1 cellular context compared by ENCODE assay signal in the genomic region with DNA sequence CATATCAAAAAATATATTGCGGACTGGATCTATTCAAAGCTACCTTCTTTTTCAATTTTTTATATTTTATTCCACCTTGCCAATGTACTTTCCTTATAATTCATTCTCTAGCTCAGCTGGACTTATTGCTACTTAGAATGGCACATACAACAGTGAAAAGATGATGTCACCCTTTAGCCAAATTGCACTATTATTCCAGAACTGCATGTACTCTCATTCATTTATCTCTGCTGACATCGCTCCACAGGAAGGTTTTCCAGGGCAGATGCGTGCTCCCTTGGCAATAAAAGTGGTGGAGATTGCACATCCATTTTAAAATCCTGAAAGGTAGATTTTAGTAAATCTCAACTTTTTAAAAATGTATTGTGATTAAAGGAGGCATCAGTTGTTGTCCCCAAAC.
A peak's percentile ranks its signal among the peaks of the same experiment; 100 is the strongest.
TF ChIP-seq lines count a peak whose summit lies in the region.

No MANE protein-coding gene starts in this region.

TF ChIP-seq in HEK293, 187 proteins besides CTCF, POLR2A, EP300 and RAD21 (continued from another document):
- TF ChIP-seq, protein P1, sequence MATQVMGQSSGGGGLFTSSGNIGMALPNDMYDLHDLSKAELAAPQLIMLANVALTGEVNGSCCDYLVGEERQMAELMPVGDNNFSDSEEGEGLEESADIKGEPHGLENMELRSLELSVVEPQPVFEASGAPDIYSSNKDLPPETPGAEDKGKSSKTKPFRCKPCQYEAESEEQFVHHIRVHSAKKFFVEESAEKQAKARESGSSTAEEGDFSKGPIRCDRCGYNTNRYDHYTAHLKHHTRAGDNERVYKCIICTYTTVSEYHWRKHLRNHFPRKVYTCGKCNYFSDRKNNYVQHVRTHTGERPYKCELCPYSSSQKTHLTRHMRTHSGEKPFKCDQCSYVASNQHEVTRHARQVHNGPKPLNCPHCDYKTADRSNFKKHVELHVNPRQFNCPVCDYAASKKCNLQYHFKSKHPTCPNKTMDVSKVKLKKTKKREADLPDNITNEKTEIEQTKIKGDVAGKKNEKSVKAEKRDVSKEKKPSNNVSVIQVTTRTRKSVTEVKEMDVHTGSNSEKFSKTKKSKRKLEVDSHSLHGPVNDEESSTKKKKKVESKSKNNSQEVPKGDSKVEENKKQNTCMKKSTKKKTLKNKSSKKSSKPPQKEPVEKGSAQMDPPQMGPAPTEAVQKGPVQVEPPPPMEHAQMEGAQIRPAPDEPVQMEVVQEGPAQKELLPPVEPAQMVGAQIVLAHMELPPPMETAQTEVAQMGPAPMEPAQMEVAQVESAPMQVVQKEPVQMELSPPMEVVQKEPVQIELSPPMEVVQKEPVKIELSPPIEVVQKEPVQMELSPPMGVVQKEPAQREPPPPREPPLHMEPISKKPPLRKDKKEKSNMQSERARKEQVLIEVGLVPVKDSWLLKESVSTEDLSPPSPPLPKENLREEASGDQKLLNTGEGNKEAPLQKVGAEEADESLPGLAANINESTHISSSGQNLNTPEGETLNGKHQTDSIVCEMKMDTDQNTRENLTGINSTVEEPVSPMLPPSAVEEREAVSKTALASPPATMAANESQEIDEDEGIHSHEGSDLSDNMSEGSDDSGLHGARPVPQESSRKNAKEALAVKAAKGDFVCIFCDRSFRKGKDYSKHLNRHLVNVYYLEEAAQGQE (tag by site-specific recombination; IDR thresholded peaks at IDR 0.05), result no peak
- 0 out of 2 replicates have a peak, but pooled peaks have one; percentile 47 for TF ChIP-seq ZNF561 (tag by site-specific recombination; IDR thresholded peaks at IDR 0.05; ENCODE audit: borderline replicate concordance)
- TF ChIP-seq, protein P2, sequence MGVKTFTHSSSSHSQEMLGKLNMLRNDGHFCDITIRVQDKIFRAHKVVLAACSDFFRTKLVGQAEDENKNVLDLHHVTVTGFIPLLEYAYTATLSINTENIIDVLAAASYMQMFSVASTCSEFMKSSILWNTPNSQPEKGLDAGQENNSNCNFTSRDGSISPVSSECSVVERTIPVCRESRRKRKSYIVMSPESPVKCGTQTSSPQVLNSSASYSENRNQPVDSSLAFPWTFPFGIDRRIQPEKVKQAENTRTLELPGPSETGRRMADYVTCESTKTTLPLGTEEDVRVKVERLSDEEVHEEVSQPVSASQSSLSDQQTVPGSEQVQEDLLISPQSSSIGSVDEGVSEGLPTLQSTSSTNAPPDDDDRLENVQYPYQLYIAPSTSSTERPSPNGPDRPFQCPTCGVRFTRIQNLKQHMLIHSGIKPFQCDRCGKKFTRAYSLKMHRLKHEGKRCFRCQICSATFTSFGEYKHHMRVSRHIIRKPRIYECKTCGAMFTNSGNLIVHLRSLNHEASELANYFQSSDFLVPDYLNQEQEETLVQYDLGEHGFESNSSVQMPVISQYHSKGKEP (tag by site-specific recombination; IDR thresholded peaks at IDR 0.05), result peak; percentile 81
- TF ChIP-seq ZEB2 (tag by site-specific recombination; IDR thresholded peaks at IDR 0.05), result peak; percentile 77; the same call in 1 of the 2 replicates
- 0 out of 2 replicates have a peak, but pooled peaks have one; percentile 43 for TF ChIP-seq ZNF2 (tag by site-specific recombination; IDR thresholded peaks at IDR 0.05)
- TF ChIP-seq, protein P3, sequence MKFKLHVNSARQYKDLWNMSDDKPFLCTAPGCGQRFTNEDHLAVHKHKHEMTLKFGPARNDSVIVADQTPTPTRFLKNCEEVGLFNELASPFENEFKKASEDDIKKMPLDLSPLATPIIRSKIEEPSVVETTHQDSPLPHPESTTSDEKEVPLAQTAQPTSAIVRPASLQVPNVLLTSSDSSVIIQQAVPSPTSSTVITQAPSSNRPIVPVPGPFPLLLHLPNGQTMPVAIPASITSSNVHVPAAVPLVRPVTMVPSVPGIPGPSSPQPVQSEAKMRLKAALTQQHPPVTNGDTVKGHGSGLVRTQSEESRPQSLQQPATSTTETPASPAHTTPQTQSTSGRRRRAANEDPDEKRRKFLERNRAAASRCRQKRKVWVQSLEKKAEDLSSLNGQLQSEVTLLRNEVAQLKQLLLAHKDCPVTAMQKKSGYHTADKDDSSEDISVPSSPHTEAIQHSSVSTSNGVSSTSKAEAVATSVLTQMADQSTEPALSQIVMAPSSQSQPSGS (tag by site-specific recombination; IDR thresholded peaks at IDR 0.05; ENCODE audit: low read depth), result peak; percentile 96
- TF ChIP-seq IKZF3 (tag by site-specific recombination; IDR thresholded peaks at IDR 0.05), result peak; percentile 88
- TF ChIP-seq ZIC2 (tag by site-specific recombination; IDR thresholded peaks at IDR 0.05), result peak; percentile 57
- TF ChIP-seq ZNF114 (tag by site-specific recombination; IDR thresholded peaks at IDR 0.05), result no peak
- peak; percentile 63; the same call in 1 of the 2 replicates for TF ChIP-seq ZNF600 (tag by site-specific recombination; IDR thresholded peaks at IDR 0.05)
- peak; percentile 83 for TF ChIP-seq PRDM1 (tag by site-specific recombination; IDR thresholded peaks at IDR 0.05)
- TF ChIP-seq ZNF433 (tag by site-specific recombination; IDR thresholded peaks at IDR 0.05; ENCODE audit: low read depth), result no peak
